17 cellular contexts compared by ENCODE assay signal in genomic region chr14:37515761-37516160, GRCh38.
DNase-seq lines count a peak whose midpoint lies in the region; ATAC-seq, FAIRE-seq and TF ChIP-seq lines count a peak whose summit lies in the region.
"Had no signal": no experiment of that assay in that cellular context is flagged by ENCODE, and none has a peak within 500 bp of the region (broad histone marks: within the 10 kb centered on the region; RNA-seq: fewer than 3 reads in every experiment).

No MANE protein-coding gene starts in this region.

- no peaks in the 10 kb centered on the region for H3K27me3 Mint-ChIP-seq in activated naive CD4-positive, alpha-beta T cell treated with anti-CD3 and anti-CD28 coated beads for 36 hours (ENCODE audit: low read depth)
- H3K27me3 Mint-ChIP-seq: CD4-positive, alpha-beta T cell had no signal

- H3K27ac Mint-ChIP-seq in activated naive CD4-positive, alpha-beta T cell treated with anti-CD3 and anti-CD28 coated beads for 36 hours, result no peak overlapping the region
- H3K27ac Mint-ChIP-seq: CD4-positive, alpha-beta T cell; H9 had no signal

- peak; percentile 97 for DNase-seq in NCI-H460 (ENCODE audit: extremely low read depth, low read depth)
- no peak for DNase-seq in keratinocyte (ENCODE audit: low read depth, low spot score)
- DNase-seq in DMS 273 (lab: John Stamatoyannopoulos, UW; ENCODE audit: unreplicated experiment), result no peak
- DNase-seq in stimulated activated CD4-positive, alpha-beta T cell treated with anti-CD3 and anti-CD28 coated beads, Interleukin-15, amount 100 ng/mL, for 24 hours, result no peak
- DNase-seq in activated naive CD4-positive, alpha-beta T cell treated with anti-CD3 and anti-CD28 coated beads for 36 hours, result no peak
- DNase-seq: ACHN; Caco-2; CD4-positive, alpha-beta T cell; DMS153; DMS79; GDM1; H9 had no signal

- H3K79me2 ChIP-seq in keratinocyte (ENCODE audit: control insufficient read depth, insufficient read depth, low read length), result no peaks in the 10 kb centered on the region

- no peak overlapping the region for H3K4me2 ChIP-seq in keratinocyte (ENCODE audit: control insufficient read depth, extremely low read depth, insufficient read depth, low read depth, low read length)

- no peak overlapping the region for H3K27ac ChIP-seq in keratinocyte (ENCODE audit: control insufficient read depth, insufficient read depth, low read length)
- H3K27ac ChIP-seq: C4-2B had no signal

- H2AFZ ChIP-seq in keratinocyte (ENCODE audit: control insufficient read depth, low read length) (no peak overlapping the region), neuron (ENCODE audit: low read depth, low read length) (peak overlapping the region; percentile 10)

- FAIRE-seq in keratinocyte (lab: Jason Lieb, UNC), result peak; percentile 5
- FAIRE-seq: D721Med, H1 had no signal

- H3K9me3 ChIP-seq in keratinocyte (ENCODE audit: control insufficient read depth, low read depth, low read length), result no peaks in the 10 kb centered on the region
- no peaks in the 10 kb centered on the region for H3K9me3 ChIP-seq in neuron (ENCODE audit: low read length)
- H3K9me3 ChIP-seq: Caco-2 had no signal

- H3K9me3 Mint-ChIP-seq in activated naive CD4-positive, alpha-beta T cell treated with anti-CD3 and anti-CD28 coated beads for 36 hours, result no peaks in the 10 kb centered on the region
- H3K9me3 Mint-ChIP-seq: H9 had no signal

- TF ChIP-seq CTCF in keratinocyte (optimal IDR thresholded peaks at IDR 0.05 in 1 of 3, IDR thresholded peaks at IDR 0.05 in 1 of 3, conservative IDR thresholded peaks at IDR 0.05 in 1 of 3; ENCODE audit: extremely low read depth in 1 of 3, insufficient read depth in 2 of 3, low read length in 3 of 3), result no peak

- H3K36me3 ChIP-seq in keratinocyte (ENCODE audit: control insufficient read depth in 2 of 2, extremely low read depth in 1 of 2, insufficient read depth in 2 of 2, low read length in 2 of 2) (no peaks in the 10 kb centered on the region), neuron (ENCODE audit: insufficient read depth, low read length) (no peaks in the 10 kb centered on the region)

- CTCF ChIA-PET in activated naive CD4-positive, alpha-beta T cell treated with anti-CD3 and anti-CD28 coated beads for 36 hours (lab: Charles Lee), result no interaction called here

- H3K4me1 ChIP-seq in keratinocyte (ENCODE audit: control insufficient read depth, extremely low read depth, insufficient read depth, low read length) (no peaks in the 10 kb centered on the region), neuron (ENCODE audit: insufficient read depth, low read length) (peaks cover 25% of the 10 kb centered on the region)
- H3K4me1 ChIP-seq: Caco-2 had no signal

- no peaks in the 10 kb centered on the region for H3K36me3 Mint-ChIP-seq in activated naive CD4-positive, alpha-beta T cell treated with anti-CD3 and anti-CD28 coated beads for 36 hours (ENCODE audit: low read depth)

- H3K9ac ChIP-seq in keratinocyte (ENCODE audit: control insufficient read depth, extremely low read depth, insufficient read depth, low read length), result no peak overlapping the region

- dilution Hi-C loops in keratinocyte (cut with MboI; ENCODE audit: extremely low pct_ligation_motif_present, low sequenced_read_pairs), result no loop called here

- intact Hi-C loops in activated naive CD4-positive, alpha-beta T cell treated with anti-CD3 and anti-CD28 coated beads for 36 hours (cut with micrococcal nuclease), result no loop called here

- no peaks in the 10 kb centered on the region for H4K20me1 ChIP-seq in keratinocyte (ENCODE audit: control insufficient read depth, extremely low read depth, insufficient read depth, low read length)

- H3K27me3 ChIP-seq in keratinocyte (ENCODE audit: control insufficient read depth, extremely low read depth, insufficient read depth, low read length) (no peaks in the 10 kb centered on the region), neuron (ENCODE audit: insufficient read depth, low read length) (no peaks in the 10 kb centered on the region)

- no peaks in the 10 kb centered on the region for H3K4me1 Mint-ChIP-seq in activated naive CD4-positive, alpha-beta T cell treated with anti-CD3 and anti-CD28 coated beads for 36 hours (ENCODE audit: low read depth)
- H3K4me1 Mint-ChIP-seq: H9 had no signal

- H3K4me3 ChIP-seq in keratinocyte (ENCODE audit: control insufficient read depth in 2 of 3, extremely low read depth in 1 of 3, insufficient read depth in 2 of 3, low read depth in 1 of 3, low read length in 3 of 3) (no peak overlapping the region), neuron (ENCODE audit: low read length) (no peak overlapping the region)

- no peak for ATAC-seq in HG03045 (IDR thresholded peaks at IDR 0.05; ENCODE audit: unreplicated experiment)

- H3K4me3 Mint-ChIP-seq in activated naive CD4-positive, alpha-beta T cell treated with anti-CD3 and anti-CD28 coated beads for 36 hours, result no peak overlapping the region
- H3K4me3 Mint-ChIP-seq: CD4-positive, alpha-beta T cell; H9 had no signal

- H3K9me1 ChIP-seq in keratinocyte (ENCODE audit: control insufficient read depth, extremely low read depth, insufficient read depth, low read length), result no peaks in the 10 kb centered on the region
